Comparison of ENCODE assay signal across 1 cellular context in genomic region chr5:132258102-132259060, GRCh38.
TF ChIP-seq lines count a peak whose summit lies in the region.

No MANE protein-coding gene starts in this region.

TF ChIP-seq in K562, 482 proteins besides CTCF, POLR2A, EP300 and RAD21:
- TF ChIP-seq AFF1 (IDR thresholded peaks at IDR 0.05; ENCODE audit: low read depth in 1 of 2, partially characterized antibody in 2 of 2), result no peak
- peak; percentile 33 for TF ChIP-seq SMAD1 (IDR thresholded peaks at IDR 0.05; ENCODE audit: low read depth, low read length, partially characterized antibody)
- 0 out of 4 replicates have a peak, but pooled peaks of 1 of the 2 experiments have one; percentile 26 for TF ChIP-seq RCOR1 (IDR thresholded peaks at IDR 0.05; ENCODE audit: borderline replicate concordance in 1 of 2, low read depth in 2 of 2, low read length in 2 of 2)
- TF ChIP-seq SRSF3 (IDR thresholded peaks at IDR 0.05; ENCODE audit: insufficient read depth, low read length), result no peak
- 0 out of 2 replicates have a peak, but pooled peaks have one; percentile 38 for TF ChIP-seq GABPB1 (CRISPR knock-in tag; IDR thresholded peaks at IDR 0.05)
- peak; percentile 46 for TF ChIP-seq ZFX (CRISPR knock-in tag; IDR thresholded peaks at IDR 0.05)
- TF ChIP-seq ATF3 (IDR thresholded peaks at IDR 0.05), result 0 out of 2 replicates have a peak, but pooled peaks have one; percentile 22
- no peak for TF ChIP-seq ATF3 (CRISPR knock-in tag; conservative IDR thresholded peaks at IDR 0.05)
- peak; percentile 43 for TF ChIP-seq RBBP5 (IDR thresholded peaks at IDR 0.05; ENCODE audit: borderline replicate concordance, insufficient read depth, low read length, poor library complexity, severe bottlenecking)
- TF ChIP-seq SPI1 (IDR thresholded peaks at IDR 0.05; ENCODE audit: borderline replicate concordance, low read depth, low read length), result peak; percentile 92
- TF ChIP-seq RNF219 (CRISPR knock-in tag; IDR thresholded peaks at IDR 0.05), result no peak
- TF ChIP-seq ARID1B (IDR thresholded peaks at IDR 0.05), result 0 out of 2 replicates have a peak, but pooled peaks have one; percentile 19
- 0 out of 2 replicates have a peak, but pooled peaks have one; percentile 45 for TF ChIP-seq FOXK1 (CRISPR knock-in tag; IDR thresholded peaks at IDR 0.05; ENCODE audit: borderline replicate concordance)
- no peak for TF ChIP-seq ZNF165 (CRISPR knock-in tag; IDR thresholded peaks at IDR 0.05; ENCODE audit: borderline replicate concordance)
- TF ChIP-seq ZNF318 (IDR thresholded peaks at IDR 0.05; ENCODE audit: borderline replicate concordance in 1 of 2, low read depth in 1 of 2), result no peak
- TF ChIP-seq PHF8 (IDR thresholded peaks at IDR 0.05; ENCODE audit: borderline replicate concordance, low read length), result peak; percentile 34; the same call in 1 of the 2 replicates
- TF ChIP-seq FOSL1 (tag; conservative IDR thresholded peaks at IDR 0.05), result 0 out of 2 replicates have a peak, but pooled peaks have one; percentile 14
- peak; percentile 36 for TF ChIP-seq ZBTB7A (IDR thresholded peaks at IDR 0.05; ENCODE audit: borderline replicate concordance, control insufficient read depth, low read depth, low read length)
- TF ChIP-seq FOXM1 (IDR thresholded peaks at IDR 0.05; ENCODE audit: low read depth), result no peak
- TF ChIP-seq FOXM1 (CRISPR knock-in tag; IDR thresholded peaks at IDR 0.05; ENCODE audit: low read depth), result 0 out of 2 replicates have a peak, but pooled peaks have one; percentile 36
- TF ChIP-seq ATF6 (CRISPR knock-in tag; IDR thresholded peaks at IDR 0.05), result peak; percentile 50; the same call in 1 of the 2 replicates
- TF ChIP-seq POLR2G (IDR thresholded peaks at IDR 0.05; ENCODE audit: low read depth, low read length), result peak; percentile 24; the same call in 1 of the 2 replicates
- TF ChIP-seq RB1 (IDR thresholded peaks at IDR 0.05; ENCODE audit: low read depth), result 0 out of 2 replicates have a peak, but pooled peaks have one; percentile 28
- no peak for TF ChIP-seq ZBTB43 (CRISPR knock-in tag; IDR thresholded peaks at IDR 0.05)
- TF ChIP-seq YY1 (IDR thresholded peaks at IDR 0.05; ENCODE audit: borderline replicate concordance in 1 of 3, control insufficient read depth in 1 of 3, extremely low read depth in 1 of 3, insufficient read depth in 3 of 3, insufficient read length in 1 of 3, insufficient replicate concordance in 2 of 3, low read depth in 1 of 3, low read length in 2 of 3), result peak in 1 of 3 experiments; percentile 22
- 0 out of 2 replicates have a peak, but pooled peaks have one; percentile 68 for TF ChIP-seq KAT7 (CRISPR knock-in tag; IDR thresholded peaks at IDR 0.05; ENCODE audit: borderline replicate concordance)
- 0 out of 2 replicates have a peak, but pooled peaks have one; percentile 34 for TF ChIP-seq JUND (IDR thresholded peaks at IDR 0.05; ENCODE audit: borderline replicate concordance, low read depth, low read length)
- no peak for TF ChIP-seq JUND (tag; IDR thresholded peaks at IDR 0.05; ENCODE audit: borderline replicate concordance, low read depth, low read length)
- TF ChIP-seq NR1H2 (CRISPR knock-in tag; IDR thresholded peaks at IDR 0.05), result no peak
TF ChIP-seq in K562: peak in this region for 19.
